Comparison of ENCODE assay signal across 8 cellular contexts in the genomic region with DNA sequence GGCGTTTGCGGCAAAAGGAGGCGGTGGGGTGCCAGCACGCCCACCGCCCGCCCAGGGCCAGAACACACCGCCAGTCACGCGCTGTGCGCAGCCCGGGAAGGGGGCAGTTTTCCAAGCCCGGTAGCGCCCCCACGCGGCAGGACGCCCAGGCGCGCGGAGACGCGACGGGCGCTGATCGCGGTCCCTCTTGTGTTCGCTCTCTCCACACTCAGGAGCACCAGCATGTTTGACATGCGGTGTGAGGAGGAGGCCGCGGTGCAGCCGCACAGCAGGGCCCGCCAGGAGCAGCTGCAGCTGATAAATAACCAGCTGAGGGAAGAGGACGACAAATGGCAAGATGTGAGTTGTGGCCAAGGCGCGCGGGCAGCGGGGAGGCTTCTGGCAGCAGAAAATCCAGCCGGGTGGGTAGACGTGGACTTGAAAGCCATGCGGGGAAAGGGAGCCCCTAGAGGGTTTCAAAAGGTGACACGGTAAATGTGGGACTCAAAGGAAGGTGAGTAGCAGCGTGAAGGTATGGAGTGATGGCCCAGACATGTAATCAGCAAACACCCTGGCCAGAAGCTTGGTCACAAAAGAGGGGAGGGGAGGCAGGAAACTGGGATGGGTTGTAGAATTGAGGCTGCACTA.
A peak's percentile ranks its signal among the peaks of the same experiment; 100 is the strongest.
DNase-seq lines count a peak whose midpoint lies in the region; ATAC-seq, FAIRE-seq and TF ChIP-seq lines count a peak whose summit lies in the region.

No MANE protein-coding gene starts in this region.

- peaks cover 17% of the 10 kb centered on the region for H3K4me1 ChIP-seq in ES-I3 (ENCODE audit: insufficient read depth, low read length)

- H3K9ac ChIP-seq in ES-I3 (ENCODE audit: low read depth, low read length) = peak overlapping the region; percentile 31

- ATAC-seq in HG02763 (IDR thresholded peaks at IDR 0.05; ENCODE audit: unreplicated experiment) = no peak
- ATAC-seq in stimulated activated effector memory CD8-positive, alpha-beta T cell treated with anti-CD3 and anti-CD28 coated beads, Interleukin-12 subunit alpha, Interleukin-12 subunit beta, amount 100 ng/mL, for 72 hours = no peak

- no peaks in the 10 kb centered on the region for H3K9me3 Mint-ChIP-seq in stimulated activated effector memory CD8-positive, alpha-beta T cell treated with anti-CD3 and anti-CD28 coated beads, Interleukin-12 subunit alpha, Interleukin-12 subunit beta, amount 100 ng/mL, for 72 hours

- TF ChIP-seq POLR2A in GM12891 (IDR thresholded peaks at IDR 0.05; ENCODE audit: low read depth, low read length) = no peak

- H3K27ac Mint-ChIP-seq in stimulated activated effector memory CD8-positive, alpha-beta T cell treated with anti-CD3 and anti-CD28 coated beads, Interleukin-12 subunit alpha, Interleukin-12 subunit beta, amount 100 ng/mL, for 72 hours = no peak overlapping the region

- no peaks in the 10 kb centered on the region for H3K9me3 ChIP-seq in ES-I3 (ENCODE audit: control insufficient read depth, insufficient read depth, low read length)

- H3K36me3 Mint-ChIP-seq in stimulated activated effector memory CD8-positive, alpha-beta T cell treated with anti-CD3 and anti-CD28 coated beads, Interleukin-12 subunit alpha, Interleukin-12 subunit beta, amount 100 ng/mL, for 72 hours = no peaks in the 10 kb centered on the region

- H3K4me1 Mint-ChIP-seq in stimulated activated effector memory CD8-positive, alpha-beta T cell treated with anti-CD3 and anti-CD28 coated beads, Interleukin-12 subunit alpha, Interleukin-12 subunit beta, amount 100 ng/mL, for 72 hours = no peaks in the 10 kb centered on the region

- no peak overlapping the region for H3K4me3 Mint-ChIP-seq in stimulated activated effector memory CD8-positive, alpha-beta T cell treated with anti-CD3 and anti-CD28 coated beads, Interleukin-12 subunit alpha, Interleukin-12 subunit beta, amount 100 ng/mL, for 72 hours

- DNase-seq in RPMI7951 (ENCODE audit: low read depth) = peak; percentile 5
- peak; percentile 8 for DNase-seq in fibroblast of mammary gland (ENCODE audit: low read depth)
- peak; percentile 74 for DNase-seq in myocyte (ENCODE audit: low read depth)
- DNase-seq in stimulated activated effector memory CD8-positive, alpha-beta T cell treated with anti-CD3 and anti-CD28 coated beads, Interleukin-12 subunit alpha, Interleukin-12 subunit beta, amount 100 ng/mL, for 72 hours (ENCODE audit: low spot score in 2 of 2) = no peak
- no peak for DNase-seq in HuH-7.5 (ENCODE audit: low spot score)
- no peak for DNase-seq in GM12891 (ENCODE audit: insufficient read length, low spot score)

- no peak overlapping the region for H3K4me3 ChIP-seq in fibroblast of mammary gland (ENCODE audit: control insufficient read depth, low read depth, low read length)

- TF ChIP-seq CTCF in fibroblast of mammary gland (conservative IDR thresholded peaks at IDR 0.05; ENCODE audit: control insufficient read depth, insufficient read depth, low read depth, low read length) = peak; percentile 33

- FAIRE-seq in GM12891 (lab: Jason Lieb, UNC) = no peak

- no peaks in the 10 kb centered on the region; the same call in 1 of the 2 replicates for H3K36me3 ChIP-seq in ES-I3 (ENCODE audit: insufficient read depth, low read length)

TF ChIP-seq in GM12891, 5 proteins besides CTCF, POLR2A, EP300 and RAD21:
- no peak for TF ChIP-seq POU2F2 (IDR thresholded peaks at IDR 0.05; ENCODE audit: low read depth, low read length)
- no peak for TF ChIP-seq SPI1 (IDR thresholded peaks at IDR 0.05; ENCODE audit: low read depth, low read length)
- no peak for TF ChIP-seq POLR2AphosphoS5 (IDR thresholded peaks at IDR 0.05; ENCODE audit: low read depth, low read length)
- TF ChIP-seq TAF1 (IDR thresholded peaks at IDR 0.05; ENCODE audit: low read depth, low read length) = no peak
- TF ChIP-seq PAX5 (IDR thresholded peaks at IDR 0.05; ENCODE audit: insufficient read depth, low read length, severe bottlenecking) = no peak
TF ChIP-seq in GM12891: peak in this region for 0.

Comparison
In these comparisons a context has a peak if more than half of its experiments do, and no peak if none do; other contexts are left out.
1. DNase-seq: peak in RPMI7951 (single experiment), fibroblast of mammary gland (single experiment) and myocyte (single experiment); none in stimulated activated effector memory CD8-positive, alpha-beta T cell treated with anti-CD3 and anti-CD28 coated beads, Interleukin-12 subunit alpha, Interleukin-12 subunit beta, amount 100 ng/mL, for 72 hours (0 of 2), HuH-7.5 (single experiment) and GM12891 (single experiment).